38 cellular contexts compared by ENCODE assay signal in genomic region chr4:99148545-99148944, GRCh38. TPM values are rescaled to one million over a fixed set of nuclear protein-coding genes. Genes with fewer than 3 reads are reported as not detected.
"Had no signal": no experiment of that assay in that cellular context is flagged by ENCODE, and none has a peak within 500 bp of the region (broad histone marks: within the 10 kb centered on the region; RNA-seq: fewer than 3 reads in every experiment).

No MANE protein-coding gene starts in this region.

- H3K36me3 ChIP-seq: cardiac muscle cell, SJCRH30, WERI-Rb-1 had no signal

- H3K4me1 ChIP-seq: SJCRH30 had no signal

- H3K27me3 ChIP-seq: cardiac muscle cell, SJCRH30 had no signal

- H3K27ac ChIP-seq: cardiac muscle cell, SJCRH30, SK-N-MC, WERI-Rb-1 had no signal

- DNase-seq: activated CD4-positive, alpha-beta memory T cell treated with anti-CD3 and anti-CD28 coated beads, Interleukin-2, amount 10 ng/mL, durations not matched to agents 7 days and 5 days; activated CD4-positive, alpha-beta T cell treated with anti-CD3 and anti-CD28 coated beads for 1 hour; activated CD4-positive, alpha-beta T cell treated with anti-CD3 and anti-CD28 coated beads for 48 hours; activated CD4-positive, CD25-positive, alpha-beta regulatory T cell; activated CD8-positive, alpha-beta memory T cell treated with anti-CD3 and anti-CD28 coated beads for 24 hours; activated CD8-positive, alpha-beta memory T cell treated with anti-CD3 and anti-CD28 coated beads, Interleukin-2, amount 10 ng/mL, durations not matched to agents 7 days and 5 days; activated CD8-positive, alpha-beta memory T cell treated with anti-CD3 and anti-CD28 coated beads, Interleukin-2, amount 50 U/mL, for 48 hours; activated effector memory CD4-positive, alpha-beta T cell treated with anti-CD3 and anti-CD28 coated beads, Interleukin-2, amount 50 U/mL, for 16 hours; activated naive CD4-positive, alpha-beta T cell; activated naive CD4-positive, alpha-beta T cell treated with anti-CD3 and anti-CD28 coated beads, Interleukin-2, amount 50 U/mL, for 16 hours; activated naive CD8-positive, alpha-beta T cell treated with anti-CD3 and anti-CD28 coated beads for 36 hours; activated T-cell treated with anti-CD3 and anti-CD28 coated beads, Interleukin-2, amount 50 U/mL, for 48 hours; amniotic stem cell; aorta; Karpas-422; KBM-7; NCI-H1048; NCI-H1105 treated with DMSO at 0.1 percent for 48 hours; NCI-H1436; NCI-H1694; NCI-H1930; NCI-H2081 treated with DMSO at 0.1 percent for 48 hours; NCI-H226; NCI-H446 treated with DMSO at 0.1 percent for 48 hours; NCI-H524; NCI-H69; NCI-H82; SHP77; SJCRH30; T1000; WERI-Rb-1 had no signal

- ATAC-seq: activated CD8-positive, alpha-beta memory T cell treated with anti-CD3 and anti-CD28 coated beads, Interleukin-2, amount 10 ng/mL, durations not matched to agents 7 days and 5 days; Panc1 had no signal

- H3K4me3 ChIP-seq: cardiac muscle cell, SJCRH30, SK-N-MC had no signal

RNA-seq across cellular contexts. Expression of gene ADH4, which starts 4.4 kb away (rescaled TPM):
- total RNA-seq: activated CD4-positive, alpha-beta memory T cell treated with anti-CD3 and anti-CD28 coated beads, Interleukin-2, amount 10 ng/mL, durations not matched to agents 7 days and 5 days; activated CD8-positive, alpha-beta memory T cell treated with anti-CD3 and anti-CD28 coated beads, Interleukin-2, amount 10 ng/mL, durations not matched to agents 7 days and 5 days; activated naive CD8-positive, alpha-beta T cell treated with anti-CD3 and anti-CD28 coated beads for 36 hours; cardiac muscle cell; MCF 10A; RPMI7951; SJCRH30; T-helper 1 cell treated with Interleukin-12 subunit alpha and Interleukin-12 subunit beta and Interleukin-4 antibody, amounts not matched to agents 30 ng/mL and 1 ng/mL, for 36 hours; T-helper 2 cell treated with Interferon-gamma antibody and Interleukin-4, amounts not matched to agents 100 ng/mL and 5 ng/mL, for 36 hours had no signal
